ENCODE assay signal across 7 cellular contexts in genomic region chr9:118614011-118614410, GRCh38.
"Had no signal": no experiment of that assay in that cellular context is flagged by ENCODE, and none has a peak within 500 bp of the region (broad histone marks: within the 10 kb centered on the region; RNA-seq: fewer than 3 reads in every experiment).

No MANE protein-coding gene starts in this region.

- DNase-seq: GDM1, GF-D8 had no signal

- FAIRE-seq: G401.6, GM12878, GM12892, GM18507, GM19239 had no signal

- H3K4me3 ChIP-seq: GM12878 had no signal

- ATAC-seq: GM12878 had no signal
